25 cellular contexts compared by ENCODE assay signal in the genomic region with DNA sequence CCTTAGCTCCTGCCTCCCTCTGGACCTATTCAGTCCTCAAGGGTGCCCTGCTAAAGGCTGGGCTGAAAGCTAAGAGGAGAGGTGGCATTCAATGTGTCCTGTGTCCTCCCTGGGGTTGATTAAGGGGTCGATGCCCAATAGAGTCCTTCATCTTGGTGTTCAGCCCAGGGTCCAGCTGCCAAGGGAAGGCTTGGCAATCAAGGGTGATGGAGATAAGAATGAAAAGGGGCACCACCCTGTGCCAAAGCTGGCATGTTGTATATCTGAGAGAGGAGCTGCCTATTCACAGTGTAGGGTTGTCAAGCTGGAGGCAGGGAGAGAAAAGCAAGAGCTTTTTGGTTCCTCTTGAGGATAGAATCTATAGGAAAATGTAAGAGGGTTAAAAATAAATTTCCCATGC. TPM values are rescaled to one million over a fixed set of nuclear protein-coding genes. Genes with fewer than 3 reads are reported as not detected.
"Had no signal": no experiment of that assay in that cellular context is flagged by ENCODE, and none has a peak within 500 bp of the region (broad histone marks: within the 10 kb centered on the region; RNA-seq: fewer than 3 reads in every experiment).

No MANE protein-coding gene starts in this region.

- H3K4me1 ChIP-seq: prostate gland, testis, upper lobe of right lung had no signal

- H3K4me3 ChIP-seq: prostate gland, smooth muscle cell, testis, upper lobe of right lung had no signal

- H3K9me3 ChIP-seq: prostate gland, testis, upper lobe of right lung had no signal

- H3K27me3 ChIP-seq: testis, upper lobe of right lung had no signal

- H3K4me2 ChIP-seq: smooth muscle cell had no signal

- H3K36me3 ChIP-seq: prostate gland had no signal

- DNase-seq: activated CD4-positive, alpha-beta memory T cell treated with anti-CD3 and anti-CD28 coated beads, Interleukin-2, amount 10 ng/mL, durations not matched to agents 7 days and 5 days; activated CD4-positive, alpha-beta T cell treated with anti-CD3 and anti-CD28 coated beads for 48 hours; activated CD4-positive, CD25-positive, alpha-beta regulatory T cell; activated CD8-positive, alpha-beta memory T cell treated with anti-CD3 and anti-CD28 coated beads, Interleukin-2, amount 10 ng/mL, durations not matched to agents 7 days and 5 days; activated naive CD4-positive, alpha-beta T cell; activated naive CD8-positive, alpha-beta T cell treated with anti-CD3 and anti-CD28 coated beads for 36 hours; amniotic stem cell; central memory CD4-positive, alpha-beta T cell; endodermal cell; foreskin fibroblast; hypothalamus; islet precursor cell; stimulated activated CD4-positive, alpha-beta T cell treated with anti-CD3 and anti-CD28 coated beads, Interleukin-4, amount 100 ng/mL, for 1 hour; testis; upper lobe of right lung had no signal

- FAIRE-seq: colon had no signal

- H3K27ac ChIP-seq: epithelial cell of prostate, prostate gland, testis, upper lobe of right lung had no signal

- ATAC-seq: activated CD8-positive, alpha-beta memory T cell treated with anti-CD3 and anti-CD28 coated beads, Interleukin-2, amount 10 ng/mL, durations not matched to agents 7 days and 5 days; sciatic nerve; upper lobe of right lung had no signal

RNA-seq across cellular contexts. Expression of gene C20orf173, which starts 12.3 kb away (rescaled TPM):
- total RNA-seq: activated CD4-positive, alpha-beta memory T cell treated with anti-CD3 and anti-CD28 coated beads, Interleukin-2, amount 10 ng/mL, durations not matched to agents 7 days and 5 days; activated CD8-positive, alpha-beta memory T cell treated with anti-CD3 and anti-CD28 coated beads, Interleukin-2, amount 10 ng/mL, durations not matched to agents 7 days and 5 days; activated naive CD8-positive, alpha-beta T cell treated with anti-CD3 and anti-CD28 coated beads for 36 hours; endodermal cell; lung microvascular endothelial cell; mesothelial cell of epicardium; neural crest cell; omental fat pad; prostate gland; sciatic nerve; smooth muscle cell; T-helper 2 cell treated with Interferon-gamma antibody and Interleukin-4, amounts not matched to agents 100 ng/mL and 5 ng/mL, for 36 hours; upper lobe of right lung had no signal
- polyA plus RNA-seq: smooth muscle cell had no signal
